In genomic region chr4:179692251-179692650, GRCh38 we compare ENCODE assay signal across 19 cellular contexts.
"Had no signal": no experiment of that assay in that cellular context is flagged by ENCODE, and none has a peak within 500 bp of the region (broad histone marks: within the 10 kb centered on the region; RNA-seq: fewer than 3 reads in every experiment).

No MANE protein-coding gene starts in this region.

- DNase-seq: KBM-7, NCI-H1092, NCI-H1105 treated with DMSO at 0.1 percent for 48 hours, NCI-H1417 treated with DMSO at 0.1 percent for 48 hours, NCI-H146, NCI-H1694 treated with DMSO at 0.1 percent for 48 hours, NCI-H1930, NCI-H2081 treated with DMSO at 0.1 percent for 48 hours, NCI-H2171, NCI-H226, NCI-H446, NCI-H510A, NCI-H524 treated with DMSO at 0.1 percent for 48 hours, NCI-H69, NCI-H774, SHP77 had no signal

- ATAC-seq: Panc1 had no signal

- H3K27ac ChIP-seq: HL-60, RWPE1 had no signal
